Comparison of ENCODE assay signal across 19 cellular contexts in the genomic region with DNA sequence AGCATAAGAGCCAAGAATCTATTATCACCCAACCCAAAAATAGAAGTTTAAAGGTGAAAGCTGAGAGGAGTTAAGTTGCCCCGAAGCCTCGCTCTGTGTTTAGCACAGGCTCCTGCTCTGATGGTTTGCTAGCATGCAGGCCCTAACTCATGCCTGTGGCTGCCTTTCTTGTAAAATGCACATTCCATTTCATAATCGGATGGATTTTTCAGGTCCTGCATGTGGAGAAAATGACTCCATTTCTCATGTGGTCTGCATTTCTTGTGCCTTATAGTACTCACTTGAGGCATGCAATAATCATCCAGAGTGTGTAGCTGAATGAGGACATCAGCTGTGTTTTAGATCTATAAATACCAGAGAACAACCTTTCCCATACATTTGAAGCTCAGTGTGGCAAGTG.
"Had no signal": no experiment of that assay in that cellular context is flagged by ENCODE, and none has a peak within 500 bp of the region (broad histone marks: within the 10 kb centered on the region; RNA-seq: fewer than 3 reads in every experiment).

No MANE protein-coding gene starts in this region.

- H3K4me3 ChIP-seq: ascending aorta, gastrocnemius medialis, lower lobe of right lung, thyroid gland had no signal

- H3K36me3 ChIP-seq: ascending aorta, gastrocnemius medialis, lower lobe of right lung, thyroid gland had no signal

- H3K27me3 ChIP-seq: ascending aorta, gastrocnemius medialis, thyroid gland had no signal

- FAIRE-seq: urothelium cell line had no signal

- H3K9me3 ChIP-seq: ascending aorta, gastrocnemius medialis, lower lobe of right lung, thyroid gland had no signal

- H3K36me3 Mint-ChIP-seq: stimulated activated naive B cell treated with anti-CD40 and anti-IgM and Interleukin-4, amounts not matched to agents 10 μg/mL and 1 μg/mL and 100 μg/mL, for 72 hours; T-cell had no signal

- H3K27me3 Mint-ChIP-seq: central memory CD8-positive, alpha-beta T cell; dendritic cell treated with granulocyte-macrophage colony-stimulating factor and Interleukin-4, amounts not matched to agents 40 ng/mL and 50 ng/mL, for 4 days; stimulated activated naive B cell treated with anti-CD40 and anti-IgM and Interleukin-4, amounts not matched to agents 10 μg/mL and 1 μg/mL and 100 μg/mL, for 72 hours; T-cell had no signal

- H3K27ac Mint-ChIP-seq: dendritic cell treated with granulocyte-macrophage colony-stimulating factor and Interleukin-4, amounts not matched to agents 40 ng/mL and 50 ng/mL, for 4 days; nephron progenitor cell; stimulated activated naive B cell treated with anti-CD40 and anti-IgM and Interleukin-4, amounts not matched to agents 10 μg/mL and 1 μg/mL and 100 μg/mL, for 72 hours; T-cell had no signal

- H3K27ac ChIP-seq: ascending aorta, gastrocnemius medialis, lower lobe of right lung, thyroid gland had no signal

- H3K4me1 Mint-ChIP-seq: central memory CD8-positive, alpha-beta T cell; nephron progenitor cell; stimulated activated naive B cell treated with anti-CD40 and anti-IgM and Interleukin-4, amounts not matched to agents 10 μg/mL and 1 μg/mL and 100 μg/mL, for 72 hours; T-cell had no signal

- DNase-seq: activated CD4-positive, alpha-beta T cell treated with anti-CD3 and anti-CD28 coated beads, Interleukin-2, amount 50 U/mL, for 4 hours; activated naive CD4-positive, alpha-beta T cell; activated T-cell treated with anti-CD3 and anti-CD28 coated beads for 4 hours; effector memory CD4-positive, alpha-beta T cell; gastrocnemius medialis; hippocampal formation; lower lobe of right lung; nephron progenitor cell; SK-N-SH; stimulated activated CD4-positive, alpha-beta T cell treated with anti-CD3 and anti-CD28 coated beads, Interleukin-2, amount 100 ng/mL, for 48 hours; stimulated activated naive B cell treated with anti-CD40 and anti-IgM and Interleukin-4, amounts not matched to agents 10 μg/mL and 1 μg/mL and 100 μg/mL, for 72 hours; T-cell; T-helper 9 cell; thyroid gland had no signal

- H3K9me3 Mint-ChIP-seq: dendritic cell treated with granulocyte-macrophage colony-stimulating factor and Interleukin-4, amounts not matched to agents 40 ng/mL and 50 ng/mL, for 4 days had no signal

- H3K4me1 ChIP-seq: ascending aorta, lower lobe of right lung, thyroid gland had no signal

- H3K9ac ChIP-seq: SK-N-SH had no signal

- H3K4me3 Mint-ChIP-seq: central memory CD8-positive, alpha-beta T cell; dendritic cell treated with granulocyte-macrophage colony-stimulating factor and Interleukin-4, amounts not matched to agents 40 ng/mL and 50 ng/mL, for 4 days; nephron progenitor cell; stimulated activated naive B cell treated with anti-CD40 and anti-IgM and Interleukin-4, amounts not matched to agents 10 μg/mL and 1 μg/mL and 100 μg/mL, for 72 hours; T-cell had no signal

- ATAC-seq: activated CD4-positive, CD25-positive, alpha-beta regulatory T cell treated with anti-CD3 and anti-CD28 coated beads, Interleukin-2, amount 50 U/mL, for 24 hours; gastrocnemius medialis; lower lobe of right lung; stimulated activated naive B cell treated with anti-CD40 and anti-IgM and Interleukin-4, amounts not matched to agents 10 μg/mL and 1 μg/mL and 100 μg/mL, for 72 hours; T-cell had no signal

- H3K4me2 ChIP-seq: SK-N-SH had no signal
